ENCODE assay signal across 1 cellular context in genomic region chr10:129868470-129869035, GRCh38.
TF ChIP-seq lines count a peak whose summit lies in the region.

No MANE protein-coding gene starts in this region.

TF ChIP-seq in H1, 55 proteins besides CTCF, POLR2A, EP300 and RAD21:
- no peak for TF ChIP-seq TBP (IDR thresholded peaks at IDR 0.05; ENCODE audit: low read depth, low read length)
- no peak for TF ChIP-seq RXRA (IDR thresholded peaks at IDR 0.05; ENCODE audit: insufficient read depth, low read depth, low read length)
- TF ChIP-seq RBBP5 (IDR thresholded peaks at IDR 0.05; ENCODE audit: borderline replicate concordance, low read depth, low read length), result no peak
- no peak for TF ChIP-seq CBX8 (IDR thresholded peaks at IDR 0.05; ENCODE audit: borderline replicate concordance, low read depth, low read length)
- TF ChIP-seq SP2 (IDR thresholded peaks at IDR 0.05; ENCODE audit: low read length), result no peak
- no peak for TF ChIP-seq SIX5 (IDR thresholded peaks at IDR 0.05; ENCODE audit: low read depth, low read length)
- no peak for TF ChIP-seq ATF3 (IDR thresholded peaks at IDR 0.05; ENCODE audit: insufficient read depth, low read depth, low read length)
- no peak for TF ChIP-seq FOSL1 (IDR thresholded peaks at IDR 0.05; ENCODE audit: insufficient read depth, low read depth, low read length)
- no peak for TF ChIP-seq CHD2 (IDR thresholded peaks at IDR 0.05; ENCODE audit: low read length)
- TF ChIP-seq TEAD4 (IDR thresholded peaks at IDR 0.05; ENCODE audit: low read depth, low read length), result no peak
- TF ChIP-seq HDAC2 (IDR thresholded peaks at IDR 0.05; ENCODE audit: borderline replicate concordance in 1 of 2, low read depth in 2 of 2, low read length in 2 of 2), result no peak
- no peak for TF ChIP-seq YY1 (IDR thresholded peaks at IDR 0.05; ENCODE audit: low read depth, low read length)
- no peak for TF ChIP-seq POU5F1 (IDR thresholded peaks at IDR 0.05; ENCODE audit: low read depth, low read length)
- no peak for TF ChIP-seq CREB1 (IDR thresholded peaks at IDR 0.05)
- no peak for TF ChIP-seq KDM1A (IDR thresholded peaks at IDR 0.05; ENCODE audit: borderline replicate concordance, low read length)
- no peak for TF ChIP-seq KDM4A (IDR thresholded peaks at IDR 0.05; ENCODE audit: low read depth, low read length, severe bottlenecking)
- no peak for TF ChIP-seq SRF (IDR thresholded peaks at IDR 0.05; ENCODE audit: low read depth, low read length)
